ENCODE assay signal across 8 cellular contexts in the genomic region with DNA sequence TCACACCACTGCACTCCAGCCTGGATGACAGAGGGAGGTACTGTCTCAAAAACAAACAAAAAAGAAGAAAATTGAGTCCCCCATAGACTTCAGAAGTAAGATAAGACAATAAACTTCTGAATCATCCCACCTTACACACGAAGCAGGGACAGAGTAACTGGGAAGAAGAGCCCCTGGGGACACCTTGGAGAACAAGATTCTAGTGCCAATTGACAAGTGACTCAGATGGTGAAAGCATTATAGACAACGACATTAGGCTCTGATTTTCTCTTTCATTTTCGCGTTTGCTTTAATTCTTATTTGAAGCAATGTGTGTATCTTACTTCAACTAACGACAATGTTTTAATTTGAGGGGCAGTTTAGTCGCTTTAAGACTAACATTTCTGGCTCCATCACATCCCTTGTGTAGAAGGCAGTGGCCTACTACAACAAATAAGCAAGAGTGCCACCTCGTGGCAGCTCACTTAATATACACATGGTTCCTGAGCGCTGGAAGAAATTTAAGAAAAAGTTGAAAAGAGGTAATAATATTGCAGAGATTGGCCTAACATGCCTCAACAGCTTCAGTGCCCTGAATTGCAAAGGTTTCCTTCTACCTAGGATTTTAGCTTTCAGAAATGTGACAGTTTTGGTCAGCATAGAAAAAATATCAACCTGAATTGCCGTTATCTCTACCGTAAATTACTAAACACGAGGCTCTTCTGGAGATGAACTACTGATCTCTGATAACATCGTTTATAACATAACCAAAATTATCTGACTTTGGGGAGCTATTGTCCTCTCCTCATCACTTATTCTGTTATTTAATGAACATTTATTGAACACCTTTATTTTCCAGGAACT.
DNase-seq lines count a peak whose midpoint lies in the region; ATAC-seq lines count a peak whose summit lies in the region.

No MANE protein-coding gene starts in this region.

- ATAC-seq in GM21576 (IDR thresholded peaks at IDR 0.05; ENCODE audit: unreplicated experiment): peak; percentile 88

- intact Hi-C loops in posterior cingulate gyrus (cut with DNase I): loop anchor here (1.0 kb wide), 2 partner anchors 336 to 731 kb away; no protein-coding TSS in a partner anchor

- DNase-seq in EH (ENCODE audit: low read depth) (peak; percentile 66), LoVo (ENCODE audit: low spot score) (peak; percentile 80), SHP77 (lab: John Stamatoyannopoulos, UW) (peak; percentile 26 to 47), globus pallidus (ENCODE audit: low spot score) (peak; percentile 59), posterior cingulate gyrus (peak in 9 of 10 donors; percentile 23 to 93 (median 67)), cortex of kidney (lab: John Stamatoyannopoulos, UW) (no peak)
- DNase-seq in activated naive CD4-positive, alpha-beta T cell (lab: John Stamatoyannopoulos, UW): peak in 3 of 4 experiments; percentile 22 to 51 (median 23)
